ENCODE assay signal across 32 cellular contexts in genomic region chr2:70399046-70399445, GRCh38.
"Had no signal": no experiment of that assay in that cellular context is flagged by ENCODE, and none has a peak within 500 bp of the region (broad histone marks: within the 10 kb centered on the region; RNA-seq: fewer than 3 reads in every experiment).

No MANE protein-coding gene starts in this region.

- DNase-seq: activated CD4-positive, alpha-beta memory T cell treated with anti-CD3 and anti-CD28 coated beads for 36 hours; activated CD4-positive, alpha-beta T cell treated with anti-CD3 and anti-CD28 coated beads for 36 hours; activated CD4-positive, alpha-beta T cell treated with anti-CD3 and anti-CD28 coated beads, Interleukin-2, amount 10 ng/mL, durations not matched to agents 24 days and 14 days; activated CD4-positive, CD25-positive, alpha-beta regulatory T cell; activated CD4-positive, CD25-positive, alpha-beta regulatory T cell treated with anti-CD3 and anti-CD28 coated beads, Interleukin-2, amount 50 U/mL, for 72 hours; activated CD8-positive, alpha-beta memory T cell treated with anti-CD3 and anti-CD28 coated beads, Interleukin-2, amount 10 ng/mL, durations not matched to agents 7 days and 5 days; activated CD8-positive, alpha-beta memory T cell treated with anti-CD3 and anti-CD28 coated beads, Interleukin-2, amount 50 U/mL, for 4 hours; activated CD8-positive, alpha-beta T cell treated with anti-CD3 and anti-CD28 coated beads, Interleukin-2, amount 10 ng/mL, durations not matched to agents 7 days and 5 days; activated effector memory CD4-positive, alpha-beta T cell treated with anti-CD3 and anti-CD28 coated beads, Interleukin-2, amount 50 U/mL, for 16 hours; activated naive CD4-positive, alpha-beta T cell treated with anti-CD3 and anti-CD28 coated beads for 36 hours; activated naive CD8-positive, alpha-beta T cell treated with anti-CD3 and anti-CD28 coated beads for 36 hours; activated naive CD8-positive, alpha-beta T cell treated with anti-CD3 and anti-CD28 coated beads, Interleukin-2, amount 50 U/mL, for 24 hours; activated T-cell treated with anti-CD3 and anti-CD28 coated beads, Interleukin-2, amount 50 U/mL, for 1 hour; activated T-cell treated with anti-CD3 and anti-CD28 coated beads, Interleukin-2, amount 50 U/mL, for 48 hours; adrenal gland; amygdala; aorta; body of pancreas; caudate nucleus; cortex of kidney; dermis blood vessel endothelial cell; effector CD4-positive, alpha-beta T cell; effector memory CD8-positive, alpha-beta T cell; erythroblast; foreskin keratinocyte; gastrocnemius medialis; heart right ventricle; T-helper 2 cell had no signal

- H3K4me3 ChIP-seq: adrenal gland, body of pancreas, esophagus muscularis mucosa, gastrocnemius medialis, heart right ventricle had no signal

- H3K9me3 ChIP-seq: adrenal gland, body of pancreas, esophagus muscularis mucosa, gastrocnemius medialis had no signal

- H3K9me3 Mint-ChIP-seq: activated CD4-positive, alpha-beta memory T cell treated with anti-CD3 and anti-CD28 coated beads for 36 hours; activated CD4-positive, alpha-beta T cell treated with anti-CD3 and anti-CD28 coated beads, Interleukin-2, amount 10 ng/mL, durations not matched to agents 24 days and 14 days; activated naive CD4-positive, alpha-beta T cell treated with anti-CD3 and anti-CD28 coated beads for 36 hours; activated naive CD4-positive, alpha-beta T cell treated with anti-CD3 and anti-CD28 coated beads, Interleukin-2, amount 50 U/mL, for 24 hours; activated naive CD8-positive, alpha-beta T cell treated with anti-CD3 and anti-CD28 coated beads for 36 hours; activated naive CD8-positive, alpha-beta T cell treated with anti-CD3 and anti-CD28 coated beads, Interleukin-2, amount 50 U/mL, for 24 hours; activated T-helper 1 cell treated with anti-CD3 and anti-CD28 coated beads, Interleukin-12 subunit alpha, Interleukin-12 subunit beta, Interleukin-2, Interleukin-4 antibody, amounts not matched to agents 30 ng/mL and 10 ng/mL and 1 ng/mL, durations not matched to agents 14 hours and 24 hours and 36 hours; activated T-helper 2 cell treated with anti-CD3 and anti-CD28 coated beads, Interferon-gamma antibody, Interleukin-2, Interleukin-4, amounts not matched to agents 10 μg/mL and 5 μg/mL and 100 μg/mL, durations not matched to agents 14 hours and 24 hours and 36 hours; effector memory CD8-positive, alpha-beta T cell had no signal

- ATAC-seq: activated CD4-positive, alpha-beta T cell treated with anti-CD3 and anti-CD28 coated beads for 36 hours; activated CD8-positive, alpha-beta memory T cell treated with anti-CD3 and anti-CD28 coated beads, Interleukin-2, amount 10 ng/mL, durations not matched to agents 7 days and 5 days; activated CD8-positive, alpha-beta T cell treated with anti-CD3 and anti-CD28 coated beads, Interleukin-2, amount 10 ng/mL, durations not matched to agents 7 days and 5 days; activated naive CD8-positive, alpha-beta T cell treated with anti-CD3 and anti-CD28 coated beads, Interleukin-2, amount 50 U/mL, for 24 hours; body of pancreas; effector memory CD8-positive, alpha-beta T cell; foreskin keratinocyte; gastrocnemius medialis; heart right ventricle had no signal

- H3K27me3 ChIP-seq: body of pancreas, foreskin keratinocyte, gastrocnemius medialis had no signal

- H3K36me3 ChIP-seq: adrenal gland, esophagus muscularis mucosa, gastrocnemius medialis, heart right ventricle had no signal

- H3K27ac Mint-ChIP-seq: activated CD4-positive, alpha-beta memory T cell treated with anti-CD3 and anti-CD28 coated beads for 36 hours; activated CD4-positive, alpha-beta T cell treated with anti-CD3 and anti-CD28 coated beads for 36 hours; activated CD4-positive, alpha-beta T cell treated with anti-CD3 and anti-CD28 coated beads, Interleukin-2, amount 10 ng/mL, durations not matched to agents 24 days and 14 days; activated CD8-positive, alpha-beta memory T cell treated with anti-CD3 and anti-CD28 coated beads, Interleukin-2, amount 10 ng/mL, durations not matched to agents 7 days and 5 days; activated CD8-positive, alpha-beta T cell treated with anti-CD3 and anti-CD28 coated beads, Interleukin-2, amount 10 ng/mL, durations not matched to agents 7 days and 5 days; activated naive CD4-positive, alpha-beta T cell treated with anti-CD3 and anti-CD28 coated beads for 36 hours; activated naive CD4-positive, alpha-beta T cell treated with anti-CD3 and anti-CD28 coated beads, Interleukin-2, amount 50 U/mL, for 24 hours; activated naive CD8-positive, alpha-beta T cell treated with anti-CD3 and anti-CD28 coated beads for 36 hours; activated naive CD8-positive, alpha-beta T cell treated with anti-CD3 and anti-CD28 coated beads, Interleukin-2, amount 50 U/mL, for 24 hours; activated T-helper 1 cell treated with anti-CD3 and anti-CD28 coated beads, Interleukin-12 subunit alpha, Interleukin-12 subunit beta, Interleukin-2, Interleukin-4 antibody, amounts not matched to agents 30 ng/mL and 10 ng/mL and 1 ng/mL, durations not matched to agents 14 hours and 24 hours and 36 hours; activated T-helper 2 cell treated with anti-CD3 and anti-CD28 coated beads, Interferon-gamma antibody, Interleukin-2, Interleukin-4, amounts not matched to agents 10 μg/mL and 5 μg/mL and 100 μg/mL, durations not matched to agents 14 hours and 24 hours and 36 hours; effector memory CD8-positive, alpha-beta T cell had no signal

- H3K4me3 Mint-ChIP-seq: activated CD4-positive, alpha-beta memory T cell treated with anti-CD3 and anti-CD28 coated beads for 36 hours; activated CD4-positive, alpha-beta T cell treated with anti-CD3 and anti-CD28 coated beads for 36 hours; activated CD4-positive, alpha-beta T cell treated with anti-CD3 and anti-CD28 coated beads, Interleukin-2, amount 10 ng/mL, durations not matched to agents 24 days and 14 days; activated CD8-positive, alpha-beta memory T cell treated with anti-CD3 and anti-CD28 coated beads, Interleukin-2, amount 10 ng/mL, durations not matched to agents 7 days and 5 days; activated CD8-positive, alpha-beta T cell treated with anti-CD3 and anti-CD28 coated beads, Interleukin-2, amount 10 ng/mL, durations not matched to agents 7 days and 5 days; activated naive CD4-positive, alpha-beta T cell treated with anti-CD3 and anti-CD28 coated beads for 36 hours; activated naive CD4-positive, alpha-beta T cell treated with anti-CD3 and anti-CD28 coated beads, Interleukin-2, amount 50 U/mL, for 24 hours; activated naive CD8-positive, alpha-beta T cell treated with anti-CD3 and anti-CD28 coated beads for 36 hours; activated naive CD8-positive, alpha-beta T cell treated with anti-CD3 and anti-CD28 coated beads, Interleukin-2, amount 50 U/mL, for 24 hours; activated T-helper 1 cell treated with anti-CD3 and anti-CD28 coated beads, Interleukin-12 subunit alpha, Interleukin-12 subunit beta, Interleukin-2, Interleukin-4 antibody, amounts not matched to agents 30 ng/mL and 10 ng/mL and 1 ng/mL, durations not matched to agents 14 hours and 24 hours and 36 hours; effector memory CD8-positive, alpha-beta T cell had no signal

- H3K4me1 ChIP-seq: adrenal gland, body of pancreas, esophagus muscularis mucosa, foreskin keratinocyte, gastrocnemius medialis, heart right ventricle had no signal

- H3K36me3 Mint-ChIP-seq: activated CD4-positive, alpha-beta memory T cell treated with anti-CD3 and anti-CD28 coated beads for 36 hours; activated CD8-positive, alpha-beta memory T cell treated with anti-CD3 and anti-CD28 coated beads, Interleukin-2, amount 10 ng/mL, durations not matched to agents 7 days and 5 days; activated naive CD4-positive, alpha-beta T cell treated with anti-CD3 and anti-CD28 coated beads, Interleukin-2, amount 50 U/mL, for 24 hours; activated naive CD8-positive, alpha-beta T cell treated with anti-CD3 and anti-CD28 coated beads for 36 hours had no signal

- H3K4me1 Mint-ChIP-seq: activated CD4-positive, alpha-beta T cell treated with anti-CD3 and anti-CD28 coated beads for 36 hours; activated CD4-positive, alpha-beta T cell treated with anti-CD3 and anti-CD28 coated beads, Interleukin-2, amount 10 ng/mL, durations not matched to agents 24 days and 14 days; activated CD8-positive, alpha-beta memory T cell treated with anti-CD3 and anti-CD28 coated beads, Interleukin-2, amount 10 ng/mL, durations not matched to agents 7 days and 5 days; activated naive CD8-positive, alpha-beta T cell treated with anti-CD3 and anti-CD28 coated beads for 36 hours; activated naive CD8-positive, alpha-beta T cell treated with anti-CD3 and anti-CD28 coated beads, Interleukin-2, amount 50 U/mL, for 24 hours had no signal

- H3K27ac ChIP-seq: adrenal gland, body of pancreas, esophagus muscularis mucosa, foreskin keratinocyte, gastrocnemius medialis, heart right ventricle had no signal
